In the genomic region with DNA sequence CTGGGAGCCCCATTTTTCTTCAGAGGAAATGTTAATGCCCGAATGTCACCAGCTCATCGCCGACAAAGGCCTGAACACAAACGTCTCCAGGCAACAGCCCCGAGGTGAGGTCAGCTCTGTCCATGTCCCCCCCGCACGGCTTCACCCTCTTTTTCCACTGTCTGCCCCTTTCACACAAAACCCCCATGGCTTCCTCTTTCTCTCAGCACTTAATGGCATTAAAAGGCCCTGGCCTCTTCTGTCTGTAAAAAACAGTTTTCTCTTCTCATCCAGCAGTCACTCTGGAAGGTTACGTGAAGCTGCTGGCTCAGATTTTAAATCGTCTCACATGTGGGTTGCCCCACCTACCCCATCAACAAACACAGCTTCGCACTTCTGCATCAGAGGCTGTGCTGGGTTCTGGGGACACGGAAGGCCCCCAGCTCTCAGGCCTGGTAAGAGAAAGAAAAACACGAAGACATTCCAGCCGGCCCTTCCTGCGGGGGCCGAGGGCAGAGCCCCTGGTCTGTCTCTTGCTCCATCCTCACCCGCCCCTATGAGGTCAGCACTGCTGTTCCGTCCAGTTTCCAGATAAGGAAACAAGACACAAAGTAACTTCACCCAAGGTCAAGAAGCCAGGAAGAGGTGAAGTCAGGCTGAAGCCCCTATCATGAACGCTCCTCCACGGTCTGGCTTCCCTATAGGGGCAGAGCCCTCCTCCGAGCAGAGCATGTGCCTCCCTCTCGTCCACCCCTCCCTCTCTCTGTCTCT, we compare ENCODE assay signal across 10 cellular contexts.
DNase-seq lines count a peak whose midpoint lies in the region; ATAC-seq, FAIRE-seq and TF ChIP-seq lines count a peak whose summit lies in the region.
"Had no signal": no experiment of that assay in that cellular context is flagged by ENCODE, and none has a peak within 500 bp of the region (broad histone marks: within the 10 kb centered on the region; RNA-seq: fewer than 3 reads in every experiment).

No MANE protein-coding gene starts in this region.

- H3K9me3 ChIP-seq in lower lobe of right lung (no peaks in the 10 kb centered on the region), suprapubic skin (no peaks in the 10 kb centered on the region)

- H3K36me3 ChIP-seq in lower lobe of right lung (no peaks in the 10 kb centered on the region), suprapubic skin (peaks cover 1% of the 10 kb centered on the region)

- WGBS in suprapubic skin = 78% methylated on average over 21 of the region's 21 CpGs

- no peak for FAIRE-seq in frontal cortex (lab: Jason Lieb, UNC)

- intact Hi-C loops in lower lobe of right lung (cut with DNase I) = no loop called here

- no peak for TF ChIP-seq EP300 in suprapubic skin (IDR thresholded peaks at IDR 0.05)

- TF ChIP-seq CTCF in lower lobe of right lung (IDR thresholded peaks at IDR 0.05) (no peak), suprapubic skin (IDR thresholded peaks at IDR 0.05) (no peak)

- H3K27me3 ChIP-seq in lower lobe of right lung (ENCODE audit: low read depth) (no peaks in the 10 kb centered on the region), suprapubic skin (no peaks in the 10 kb centered on the region)

- ATAC-seq in lower lobe of right lung = peak; percentile 65 to 72

- peak overlapping the region; percentile 54 for H3K27ac ChIP-seq in cingulate gyrus (ENCODE audit: low read depth, low read length)
- H3K27ac ChIP-seq in lower lobe of right lung = peak overlapping the region; percentile 83
- H3K27ac ChIP-seq in suprapubic skin = peak overlapping the region; percentile 43
- H3K27ac ChIP-seq: VCaP had no signal

- TF ChIP-seq POLR2A in suprapubic skin (IDR thresholded peaks at IDR 0.05) = no peak

- DNase-seq in activated CD8-positive, alpha-beta memory T cell treated with anti-CD3 and anti-CD28 coated beads for 24 hours = peak; percentile 71
- no peak for DNase-seq in activated CD8-positive, alpha-beta memory T cell treated with anti-CD3 and anti-CD28 coated beads, Interleukin-2, amount 50 U/mL, for 48 hours
- DNase-seq in lower lobe of right lung (peak; percentile 47), suprapubic skin (ENCODE audit: low spot score in 2 of 2) (no peak), DMS 273 (lab: John Stamatoyannopoulos, UW; ENCODE audit: unreplicated experiment) (no peak), frontal cortex (ENCODE audit: low spot score in 2 of 2) (no peak)
- no peak for DNase-seq in stimulated activated CD4-positive, alpha-beta T cell treated with anti-CD3 and anti-CD28 coated beads, Interleukin-1b, Interleukin-23, amount 100 ng/mL, for 48 hours
- DNase-seq: NCI-H1930 had no signal

- H3K4me1 ChIP-seq in lower lobe of right lung (peaks cover 30% of the 10 kb centered on the region), suprapubic skin (peaks cover 18% of the 10 kb centered on the region)

- H3K4me3 ChIP-seq in lower lobe of right lung (no peak overlapping the region), suprapubic skin (no peak overlapping the region)

Comparison
In these comparisons a context has a peak if more than half of its experiments do, and no peak if none do; other contexts are left out.
1. DNase-seq: peak in activated CD8-positive, alpha-beta memory T cell treated with anti-CD3 and anti-CD28 coated beads for 24 hours (single experiment) and lower lobe of right lung (single experiment); none in activated CD8-positive, alpha-beta memory T cell treated with anti-CD3 and anti-CD28 coated beads, Interleukin-2, amount 50 U/mL, for 48 hours (single experiment), suprapubic skin (0 of 2), stimulated activated CD4-positive, alpha-beta T cell treated with anti-CD3 and anti-CD28 coated beads, Interleukin-1b, Interleukin-23, amount 100 ng/mL, for 48 hours (single experiment), DMS 273 (single experiment) and frontal cortex (0 of 2).
2. Peak in every context shown above with its lines, with median percentiles within 50 percentile points of each other: H3K27ac ChIP-seq.